6 cellular contexts compared by ENCODE assay signal in genomic region chr19:48873476-48874308, GRCh38. TPM values are rescaled to one million over a fixed set of nuclear protein-coding genes. Genes with fewer than 3 reads are reported as not detected.
A peak's percentile ranks its signal among the peaks of the same experiment; 100 is the strongest.
DNase-seq lines count a peak whose midpoint lies in the region; ATAC-seq and TF ChIP-seq lines count a peak whose summit lies in the region.

No MANE protein-coding gene starts in this region.

- H3K4me3 ChIP-seq in HUES48 (ENCODE audit: low read depth, low read length) = peak overlapping the region; percentile 84
- peak overlapping the region; percentile 100 for H3K4me3 ChIP-seq in brain microvascular endothelial cell (ENCODE audit: low read depth, low read length)

- no peak for TF ChIP-seq CTCF in brain microvascular endothelial cell (IDR thresholded peaks at IDR 0.05; ENCODE audit: low read depth, low read length, missing control alignments)
- no peak for TF ChIP-seq CTCF in GM10266 (IDR thresholded peaks at IDR 0.05; ENCODE audit: control insufficient read depth, insufficient read depth, low read depth, missing control alignments)

- no peak for DNase-seq in brain microvascular endothelial cell
- DNase-seq in naive B cell = peak; percentile 17
- no peak for DNase-seq in GM10266 (ENCODE audit: extremely low spot score)
- DNase-seq in NCI-H146 (lab: John Stamatoyannopoulos, UW) = no peak

- H3K4me1 ChIP-seq in HUES48 (ENCODE audit: control insufficient read depth, insufficient read depth, low read length) = peaks cover 10% of the 10 kb centered on the region; the same call in 1 of the 2 replicates

- H3K36me3 Mint-ChIP-seq in naive B cell = peaks cover 18 to 33% of the 10 kb centered on the region in 2 donors

- H3K27me3 Mint-ChIP-seq in naive B cell = no peaks in the 10 kb centered on the region

- ATAC-seq in naive B cell (ENCODE audit: low read depth in 2 of 2) = no peak
- no peak for ATAC-seq in HG03521 (IDR thresholded peaks at IDR 0.05; ENCODE audit: unreplicated experiment)

- no peaks in the 10 kb centered on the region for H3K9me3 ChIP-seq in HUES48 (ENCODE audit: control insufficient read depth, insufficient read depth, low read length)

- H3K36me3 ChIP-seq in HUES48 (ENCODE audit: control insufficient read depth, insufficient read depth, low read length) (peaks cover 36% of the 10 kb centered on the region), brain microvascular endothelial cell (replicated peaks) (peaks cover 53% of the 10 kb centered on the region)

- in situ Hi-C loops in brain microvascular endothelial cell (cut with HindIII; ENCODE audit: low pct_ligation_motif_present, low sequenced_read_pairs) = no loop called here

- H3K27ac ChIP-seq in HUES48 (ENCODE audit: low read depth, low read length) = peak overlapping the region; percentile 99
- H3K27ac ChIP-seq in brain microvascular endothelial cell = peak overlapping the region; percentile 100

- H3K9ac ChIP-seq in HUES48 (ENCODE audit: low read depth, low read length) = peak overlapping the region; percentile 91

- H3K27me3 ChIP-seq in HUES48 (ENCODE audit: control insufficient read depth, insufficient read depth, low read length) = no peaks in the 10 kb centered on the region
- no peaks in the 10 kb centered on the region for H3K27me3 ChIP-seq in brain microvascular endothelial cell (replicated peaks)

- H3K4me3 Mint-ChIP-seq in naive B cell = peak overlapping the region; percentile 98 to 100 (median 100)

- peaks cover 0 to 4% (median 0%) of the 10 kb centered on the region in 7 donors for H3K9me3 Mint-ChIP-seq in naive B cell

- H3K4me1 Mint-ChIP-seq in naive B cell = peaks cover 45 to 57% (median 46%) of the 10 kb centered on the region in 3 donors

- H3K27ac Mint-ChIP-seq in naive B cell = peak overlapping the region; percentile 99 to 100 (median 100)

RNA-seq across cellular contexts. Expression of gene PPP1R15A, which starts 1.5 kb away (rescaled TPM):
- polyA plus RNA-seq in naive B cell (ENCODE audit: low read depth in 6 of 6) = 100 to 1,000 TPM in 5 of 6 donors, 10 to 100 TPM in 1; 98.9 to 436 (median 172) TPM

RNA-seq across cellular contexts. Expression of gene PLEKHA4, which starts 5.3 kb away (rescaled TPM):
- polyA plus RNA-seq in naive B cell (ENCODE audit: low read depth in 6 of 6) = 10 to 100 TPM in 1 of 6 donors, 1 to 10 TPM in 5; 4.4 to 15.3 (median 8.7) TPM

RNA-seq across cellular contexts. Expression of gene TULP2, which starts 24.9 kb away (rescaled TPM):
- not detected for polyA plus RNA-seq in naive B cell (ENCODE audit: low read depth in 6 of 6)

RNA-seq across cellular contexts. Expression of gene NUCB1, which starts 26.4 kb away (rescaled TPM):
- polyA plus RNA-seq in naive B cell (ENCODE audit: low read depth in 6 of 6) = 10 to 100 TPM; 48.8 to 90.6 (median 54.6) TPM

RNA-seq across cellular contexts. Expression of gene HSD17B14, which starts 37.4 kb away (rescaled TPM):
- 1 to 10 TPM in 4 of 6 donors, under 1 TPM in 1, not detected in 1; 1.00 to 3.3 (median 1.4) TPM for polyA plus RNA-seq in naive B cell (ENCODE audit: low read depth in 6 of 6)
